Comparison of ENCODE assay signal across 21 cellular contexts in genomic region chr3:133246773-133247172, GRCh38.
"Had no signal": no experiment of that assay in that cellular context is flagged by ENCODE, and none has a peak within 500 bp of the region (broad histone marks: within the 10 kb centered on the region; RNA-seq: fewer than 3 reads in every experiment).

No MANE protein-coding gene starts in this region.

- H3K4me1 ChIP-seq: foreskin keratinocyte, gastroesophageal sphincter, left lung, lower lobe of right lung had no signal

- H3K9me3 ChIP-seq: esophagus muscularis mucosa, gastroesophageal sphincter, heart left ventricle, left lung, lower lobe of right lung had no signal

- ATAC-seq: foreskin keratinocyte; gastroesophageal sphincter; left colon; left lung; naive thymus-derived CD4-positive, alpha-beta T cell had no signal

- DNase-seq: dermis blood vessel endothelial cell; dorsolateral prefrontal cortex; effector CD4-positive, alpha-beta T cell; effector memory CD4-positive, alpha-beta T cell; foreskin keratinocyte; hypothalamus; immature natural killer cell; islet precursor cell; kidney; kidney glomerular epithelial cell; left colon; left lung; left ventricle myocardium superior; lower lobe of right lung; mesenchymal stem cell; naive thymus-derived CD4-positive, alpha-beta T cell had no signal

- H3K27me3 ChIP-seq: dorsolateral prefrontal cortex, esophagus muscularis mucosa, foreskin keratinocyte, gastroesophageal sphincter, heart left ventricle, hepatocyte, left lung had no signal

- H3K4me3 ChIP-seq: coronary artery, dorsolateral prefrontal cortex, esophagus muscularis mucosa, gastroesophageal sphincter, heart left ventricle, hepatocyte, left lung, lower lobe of right lung had no signal

- H3K36me3 ChIP-seq: esophagus muscularis mucosa, gastroesophageal sphincter, heart left ventricle, left lung, lower lobe of right lung had no signal

- H3K27ac ChIP-seq: coronary artery, dorsolateral prefrontal cortex, esophagus muscularis mucosa, foreskin keratinocyte, gastroesophageal sphincter, heart left ventricle, hepatocyte, left lung, lower lobe of right lung had no signal

- H3K4me2 ChIP-seq: hepatocyte had no signal
